In genomic region chr1:108646661-108647269, GRCh38 we compare ENCODE assay signal across 8 cellular contexts. TPM values are rescaled to one million over a fixed set of nuclear protein-coding genes. Genes with fewer than 3 reads are reported as not detected.
DNase-seq lines count a peak whose midpoint lies in the region; ATAC-seq and TF ChIP-seq lines count a peak whose summit lies in the region.

No MANE protein-coding gene starts in this region.

- H3K27me3 ChIP-seq in esophagus squamous epithelium (no peaks in the 10 kb centered on the region), neutrophil (no peaks in the 10 kb centered on the region), testis (no peaks in the 10 kb centered on the region)

- 62 to 63% methylated on average over 10 to 11 of the region's 11 CpGs for WGBS in esophagus squamous epithelium, 2 donors
- WGBS in testis, 2 donors: 87 to 94% methylated on average over 11 of the region's 11 CpGs

- ATAC-seq in GM19324 (IDR thresholded peaks at IDR 0.05; ENCODE audit: low FRiP score, unreplicated experiment) (peak; percentile 82), HG02970 (IDR thresholded peaks at IDR 0.05; ENCODE audit: low FRiP score, unreplicated experiment) (no peak)

- H3K4me3 ChIP-seq in esophagus squamous epithelium: peak overlapping the region in 1 of 4 donors; percentile 12
- H3K4me3 ChIP-seq in neutrophil (ENCODE audit: low read depth in 1 of 2, low read length in 1 of 2): peak overlapping the region; percentile 49 to 59
- H3K4me3 ChIP-seq in testis: no peak overlapping the region

- intact Hi-C loops in esophagus squamous epithelium (cut with DNase I) (loop anchor here (10.0 kb wide), 1 partner anchor 82 kb away; the partner anchor contains the start of gene EEIG2), testis (cut with DNase I; ENCODE audit: low total_unique reads) (loop anchor here (5.0 kb wide), 1 partner anchor 134 kb away; no protein-coding TSS in a partner anchor)

- H3K36me3 ChIP-seq in esophagus squamous epithelium (peaks cover 0 to 6% (median 0%) of the 10 kb centered on the region in 3 donors), neutrophil (peaks cover 5% of the 10 kb centered on the region), testis (ENCODE audit: low read depth, missing control alignments) (no peaks in the 10 kb centered on the region)

- H3K4me1 ChIP-seq in esophagus squamous epithelium: peaks cover 7 to 24% (median 11%) of the 10 kb centered on the region in 3 donors
- peaks cover 66 to 69% of the 10 kb centered on the region in 2 experiments for H3K4me1 ChIP-seq in neutrophil (ENCODE audit: control insufficient read depth in 1 of 2, insufficient read depth in 1 of 2, low read depth in 1 of 2, low read length in 1 of 2)
- peaks cover 14% of the 10 kb centered on the region for H3K4me1 ChIP-seq in testis

- TF ChIP-seq CTCF in esophagus squamous epithelium (IDR thresholded peaks at IDR 0.05) (no peak), neutrophil (IDR thresholded peaks at IDR 0.05) (no peak), testis (IDR thresholded peaks at IDR 0.05) (no peak)

- TF ChIP-seq POLR2A in esophagus squamous epithelium (IDR thresholded peaks at IDR 0.05) (peak in 2 of 4 donors; percentile 29 to 48), testis (IDR thresholded peaks at IDR 0.05) (no peak)

- H3K9me3 ChIP-seq in esophagus squamous epithelium: peaks cover 0 to 2% (median 0%) of the 10 kb centered on the region in 3 donors
- no peaks in the 10 kb centered on the region for H3K9me3 ChIP-seq in neutrophil
- no peaks in the 10 kb centered on the region for H3K9me3 ChIP-seq in testis

- DNase-seq in MV-4-11 (lab: John Stamatoyannopoulos, UW) (peak; percentile 100), activated T-cell treated with anti-CD3 and anti-CD28 coated beads for 24 hours (ENCODE audit: low read depth) (peak; percentile 30), esophagus squamous epithelium (lab: John Stamatoyannopoulos, UW) (peak; percentile 45), testis (peak; percentile 65), DMS 273 (lab: John Stamatoyannopoulos, UW; ENCODE audit: unreplicated experiment) (no peak)

- peak overlapping the region; percentile 60 to 83 (median 68) for H3K27ac ChIP-seq in esophagus squamous epithelium
- H3K27ac ChIP-seq in neutrophil: peak overlapping the region; percentile 97
- peak overlapping the region in 1 of 2 donors; percentile 68 for H3K27ac ChIP-seq in testis

RNA-seq across cellular contexts. Expression of gene HENMT1, which starts 14.1 kb away (rescaled TPM):
- total RNA-seq in esophagus squamous epithelium (1 to 10 TPM in 3 of 4 donors, under 1 TPM in 1; 0.80 to 4.6 (median 2.0) TPM), testis (10 to 100 TPM; 70.9 to 72.0 TPM)
- polyA plus RNA-seq in testis (ENCODE audit: insufficient read depth, low read depth, low replicate concordance): 126 TPM

RNA-seq across cellular contexts. Expression of gene PRPF38B, which starts 45.3 kb away (rescaled TPM):
- total RNA-seq in esophagus squamous epithelium (10 to 100 TPM; 14.4 to 38.1 (median 27.2) TPM), testis (10 to 100 TPM; 28.1 to 29.0 TPM)
- polyA plus RNA-seq in testis (ENCODE audit: insufficient read depth, low read depth, low replicate concordance): 8.6 TPM

Comparison
In these comparisons a context has a peak if more than half of its experiments do, and no peak if none do; other contexts are left out.
1. H3K4me3 ChIP-seq: peak in neutrophil (2 of 2); none in testis (0 of 2).
2. RNA of gene HENMT1, which starts 14.1 kb away (total RNA-seq): 70.9 to 72.0 TPM in testis; 0.80 to 4.6 TPM in esophagus squamous epithelium; every median in the first group is over 10 times any median in the second.